ENCODE assay signal across 41 cellular contexts in genomic region chr14:84797326-84797725, GRCh38.
"Had no signal": no experiment of that assay in that cellular context is flagged by ENCODE, and none has a peak within 500 bp of the region (broad histone marks: within the 10 kb centered on the region; RNA-seq: fewer than 3 reads in every experiment).

No MANE protein-coding gene starts in this region.

- H3K36me3 Mint-ChIP-seq: activated CD4-positive, alpha-beta memory T cell treated with anti-CD3 and anti-CD28 coated beads for 36 hours; activated CD8-positive, alpha-beta memory T cell treated with anti-CD3 and anti-CD28 coated beads, Interleukin-2, amount 10 ng/mL, durations not matched to agents 7 days and 5 days; activated naive CD4-positive, alpha-beta T cell treated with anti-CD3 and anti-CD28 coated beads, Interleukin-2, amount 10 ng/mL, durations not matched to agents 7 days and 5 days; activated naive CD8-positive, alpha-beta T cell; brain had no signal

- DNase-seq: activated B cell treated with CpG ODN at 0.5 μM for 24 hours; activated CD4-positive, alpha-beta memory T cell treated with anti-CD3 and anti-CD28 coated beads for 36 hours; activated CD4-positive, alpha-beta T cell treated with anti-CD3 and anti-CD28 coated beads for 4 hours; activated CD4-positive, alpha-beta T cell treated with anti-CD3 and anti-CD28 coated beads, Interleukin-2, amount 50 U/mL, for 1 hour; activated CD4-positive, CD25-positive, alpha-beta regulatory T cell treated with anti-CD3 and anti-CD28 coated beads, Interleukin-2, amount 50 U/mL, for 72 hours; activated CD8-positive, alpha-beta memory T cell treated with anti-CD3 and anti-CD28 coated beads for 24 hours; activated CD8-positive, alpha-beta memory T cell treated with anti-CD3 and anti-CD28 coated beads, Interleukin-2, amount 10 ng/mL, durations not matched to agents 7 days and 5 days; activated CD8-positive, alpha-beta memory T cell treated with anti-CD3 and anti-CD28 coated beads, Interleukin-2, amount 50 U/mL, for 48 hours; activated effector memory CD4-positive, alpha-beta T cell treated with Interleukin-2 at 50 U/mL for 16 hours; activated naive CD4-positive, alpha-beta T cell treated with anti-CD3 and anti-CD28 coated beads, Interleukin-2, amount 10 ng/mL, durations not matched to agents 7 days and 5 days; activated naive CD8-positive, alpha-beta T cell treated with anti-CD3 and anti-CD28 coated beads, Interleukin-2, amount 50 U/mL, for 24 hours; activated T-cell treated with anti-CD3 and anti-CD28 coated beads, Interleukin-2, amount 50 U/mL, for 48 hours; amniotic stem cell; aorta; caudate nucleus; cerebellar nuclear complex; NCI-H1048; NCI-H1105 treated with DMSO at 0.1 percent for 48 hours; NCI-H1436; NCI-H1694; NCI-H1930; NCI-H2081 treated with DMSO at 0.1 percent for 48 hours; NCI-H226; NCI-H446 treated with DMSO at 0.1 percent for 48 hours; NCI-H524; NCI-H69; NK-92 treated with Interleukin-12 subunit alpha and Interleukin-12 subunit beta, amount 100 ng/mL, for 24 hours; PC-9; SIG-M5; SW 1271; T-helper 1 cell; T-helper 2 cell; T-helper 9 cell had no signal

- H3K27me3 Mint-ChIP-seq: activated B cell treated with CpG ODN at 0.5 μM for 24 hours; activated CD4-positive, alpha-beta memory T cell treated with anti-CD3 and anti-CD28 coated beads for 36 hours; activated CD8-positive, alpha-beta memory T cell treated with anti-CD3 and anti-CD28 coated beads, Interleukin-2, amount 10 ng/mL, durations not matched to agents 7 days and 5 days; activated naive CD4-positive, alpha-beta T cell treated with anti-CD3 and anti-CD28 coated beads, Interleukin-2, amount 10 ng/mL, durations not matched to agents 7 days and 5 days; activated naive CD8-positive, alpha-beta T cell; activated naive CD8-positive, alpha-beta T cell treated with anti-CD3 and anti-CD28 coated beads, Interleukin-2, amount 50 U/mL, for 24 hours had no signal

- ATAC-seq: activated CD8-positive, alpha-beta memory T cell treated with anti-CD3 and anti-CD28 coated beads, Interleukin-2, amount 10 ng/mL, durations not matched to agents 7 days and 5 days; activated naive CD8-positive, alpha-beta T cell treated with anti-CD3 and anti-CD28 coated beads, Interleukin-2, amount 50 U/mL, for 24 hours; K562; Right ventricle myocardium inferior had no signal

- H3K4me3 Mint-ChIP-seq: activated B cell treated with CpG ODN at 0.5 μM for 24 hours; activated CD4-positive, alpha-beta memory T cell treated with anti-CD3 and anti-CD28 coated beads for 36 hours; activated CD8-positive, alpha-beta memory T cell treated with anti-CD3 and anti-CD28 coated beads, Interleukin-2, amount 10 ng/mL, durations not matched to agents 7 days and 5 days; activated naive CD4-positive, alpha-beta T cell treated with anti-CD3 and anti-CD28 coated beads, Interleukin-2, amount 10 ng/mL, durations not matched to agents 7 days and 5 days; activated naive CD8-positive, alpha-beta T cell; activated naive CD8-positive, alpha-beta T cell treated with anti-CD3 and anti-CD28 coated beads, Interleukin-2, amount 50 U/mL, for 24 hours; brain had no signal

- H3K4me2 ChIP-seq: PC-9 had no signal

- H2AFZ ChIP-seq: PC-9 had no signal

- H3K27ac ChIP-seq: PC-9, RWPE1, VCaP had no signal

- FAIRE-seq: bronchial epithelial cell, K562, RCC 7860 had no signal

- H3K4me1 Mint-ChIP-seq: activated B cell treated with CpG ODN at 0.5 μM for 24 hours; activated CD8-positive, alpha-beta memory T cell treated with anti-CD3 and anti-CD28 coated beads, Interleukin-2, amount 10 ng/mL, durations not matched to agents 7 days and 5 days; activated naive CD4-positive, alpha-beta T cell treated with anti-CD3 and anti-CD28 coated beads, Interleukin-2, amount 10 ng/mL, durations not matched to agents 7 days and 5 days; activated naive CD8-positive, alpha-beta T cell treated with anti-CD3 and anti-CD28 coated beads, Interleukin-2, amount 50 U/mL, for 24 hours; brain had no signal

- H3K27ac Mint-ChIP-seq: activated B cell treated with CpG ODN at 0.5 μM for 24 hours; activated CD4-positive, alpha-beta memory T cell treated with anti-CD3 and anti-CD28 coated beads for 36 hours; activated CD8-positive, alpha-beta memory T cell treated with anti-CD3 and anti-CD28 coated beads, Interleukin-2, amount 10 ng/mL, durations not matched to agents 7 days and 5 days; activated naive CD4-positive, alpha-beta T cell treated with anti-CD3 and anti-CD28 coated beads, Interleukin-2, amount 10 ng/mL, durations not matched to agents 7 days and 5 days; activated naive CD8-positive, alpha-beta T cell; activated naive CD8-positive, alpha-beta T cell treated with anti-CD3 and anti-CD28 coated beads, Interleukin-2, amount 50 U/mL, for 24 hours; brain had no signal

- H3K4me3 ChIP-seq: K562, PC-9 had no signal
